18 cellular contexts compared by ENCODE assay signal in genomic region chr1:113433177-113433576, GRCh38.
DNase-seq lines count a peak whose midpoint lies in the region; ATAC-seq and TF ChIP-seq lines count a peak whose summit lies in the region.
"Had no signal": no experiment of that assay in that cellular context is flagged by ENCODE, and none has a peak within 500 bp of the region (broad histone marks: within the 10 kb centered on the region; RNA-seq: fewer than 3 reads in every experiment).

No MANE protein-coding gene starts in this region.

- H3K27ac ChIP-seq in VCaP, result peak overlapping the region; percentile 76

- ATAC-seq in HG02970 (IDR thresholded peaks at IDR 0.05; ENCODE audit: low FRiP score, unreplicated experiment) (no peak), GM19328 (IDR thresholded peaks at IDR 0.05; ENCODE audit: unreplicated experiment) (no peak)
- ATAC-seq: GM23338 had no signal

- DNase-seq in HCEC 1CT (peak; percentile 25), iris pigment epithelial cell (ENCODE audit: low read depth) (peak; percentile 25), MV-4-11 (lab: John Stamatoyannopoulos, UW) (no peak)
- DNase-seq: ACHN; BE2C; C1 segment of cervical spinal cord; CD4-positive, CD25-positive, alpha-beta regulatory T cell; CD8-positive, alpha-beta memory T cell; COR-L47; DMS 273 treated with DMSO at 0.1 percent for 48 hours; DMS53; DND-41; EL; H7 had no signal

- no peak for TF ChIP-seq CTCF in VCaP (conservative IDR thresholded peaks at IDR 0.05)
